15 cellular contexts compared by ENCODE assay signal in genomic region chr13:79459906-79460305, GRCh38.
"Had no signal": no experiment of that assay in that cellular context is flagged by ENCODE, and none has a peak within 500 bp of the region (broad histone marks: within the 10 kb centered on the region; RNA-seq: fewer than 3 reads in every experiment).

No MANE protein-coding gene starts in this region.

- H3K27ac ChIP-seq: colonic mucosa, hepatocyte, suprapubic skin, upper lobe of right lung had no signal

- DNase-seq: activated CD4-positive, alpha-beta T cell treated with anti-CD3 and anti-CD28 coated beads, Interleukin-2, amount 50 U/mL, for 1 hour; activated naive CD8-positive, alpha-beta T cell treated with anti-CD3 and anti-CD28 coated beads, Interleukin-2, amount 50 U/mL, for 24 hours; activated T-cell treated with anti-CD3 and anti-CD28 coated beads, Interleukin-2, amount 50 U/mL, for 1 hour; caudate nucleus; colonic mucosa; mucosa of descending colon; naive thymus-derived CD8-positive, alpha-beta T cell; nucleus accumbens; stimulated activated CD4-positive, alpha-beta T cell treated with anti-CD3 and anti-CD28 coated beads, Interleukin-12 subunit alpha, Interleukin-12 subunit beta, amount 100 ng/mL, for 4 hours; stimulated activated CD4-positive, alpha-beta T cell treated with anti-CD3 and anti-CD28 coated beads, Interleukin-2, amount 100 ng/mL, for 48 hours; stimulated activated naive CD8-positive, alpha-beta T cell treated with anti-CD3 and anti-CD28 coated beads, Interleukin-15, Interleukin-2, amounts not matched to agents 100 U/mL and 50 U/mL, for 24 hours; upper lobe of right lung had no signal

- H3K27me3 Mint-ChIP-seq: activated naive CD8-positive, alpha-beta T cell treated with anti-CD3 and anti-CD28 coated beads, Interleukin-2, amount 50 U/mL, for 24 hours had no signal

- H3K4me2 ChIP-seq: hepatocyte had no signal

- H3K27me3 ChIP-seq: colonic mucosa, hepatocyte, suprapubic skin, upper lobe of right lung had no signal

- H2AFZ ChIP-seq: hepatocyte had no signal

- H3K4me3 ChIP-seq: colonic mucosa, hepatocyte, mucosa of descending colon, suprapubic skin, upper lobe of right lung had no signal

- H3K9me3 ChIP-seq: colonic mucosa, mucosa of descending colon, suprapubic skin, upper lobe of right lung had no signal

- H3K4me1 ChIP-seq: colonic mucosa, upper lobe of right lung had no signal

- H3K27ac Mint-ChIP-seq: activated naive CD8-positive, alpha-beta T cell treated with anti-CD3 and anti-CD28 coated beads, Interleukin-2, amount 50 U/mL, for 24 hours; naive thymus-derived CD8-positive, alpha-beta T cell had no signal

- H3K36me3 Mint-ChIP-seq: naive thymus-derived CD8-positive, alpha-beta T cell had no signal

- H3K9me3 Mint-ChIP-seq: activated naive CD8-positive, alpha-beta T cell treated with anti-CD3 and anti-CD28 coated beads, Interleukin-2, amount 50 U/mL, for 24 hours; naive thymus-derived CD8-positive, alpha-beta T cell had no signal

- H3K36me3 ChIP-seq: colonic mucosa, suprapubic skin, upper lobe of right lung had no signal

- ATAC-seq: activated naive CD8-positive, alpha-beta T cell treated with anti-CD3 and anti-CD28 coated beads, Interleukin-2, amount 50 U/mL, for 24 hours; mucosa of descending colon; naive thymus-derived CD8-positive, alpha-beta T cell; sciatic nerve; stimulated activated naive CD8-positive, alpha-beta T cell treated with anti-CD3 and anti-CD28 coated beads, Interleukin-15, Interleukin-2, amounts not matched to agents 100 U/mL and 50 U/mL, for 24 hours; upper lobe of right lung had no signal

- H3K4me3 Mint-ChIP-seq: activated naive CD8-positive, alpha-beta T cell treated with anti-CD3 and anti-CD28 coated beads, Interleukin-2, amount 50 U/mL, for 24 hours; naive thymus-derived CD8-positive, alpha-beta T cell had no signal
